Comparison of ENCODE assay signal across 18 cellular contexts in the genomic region with DNA sequence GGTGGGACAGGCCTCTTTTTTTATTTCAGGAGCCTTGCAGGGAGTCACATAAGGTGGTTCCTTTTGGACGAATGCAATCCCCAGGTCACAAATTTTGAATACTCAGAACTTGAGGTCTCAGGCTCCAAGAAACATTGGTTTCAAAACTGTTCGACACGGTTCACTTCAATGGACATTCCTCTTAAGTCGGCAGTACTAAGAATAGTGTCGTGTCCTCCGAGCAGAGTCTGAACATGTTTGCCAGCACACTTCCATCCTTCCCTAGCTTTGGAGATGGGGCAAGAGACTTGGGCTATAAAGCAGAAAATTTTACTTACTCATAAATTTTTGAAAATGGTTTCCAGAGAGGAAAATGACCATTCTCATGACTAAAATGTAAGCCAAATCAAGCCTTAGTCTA.
"Had no signal": no experiment of that assay in that cellular context is flagged by ENCODE, and none has a peak within 500 bp of the region (broad histone marks: within the 10 kb centered on the region; RNA-seq: fewer than 3 reads in every experiment).

No MANE protein-coding gene starts in this region.

- H3K9ac ChIP-seq: SK-N-SH had no signal

- DNase-seq: KBM-7, MV-4-11, NCI-H1048, NCI-H1105, NCI-H1436 treated with DMSO at 0.1 percent for 48 hours, NCI-H1694 treated with DMSO at 0.1 percent for 48 hours, NCI-H1930, NCI-H2081, NCI-H2107, NCI-H2171, NCI-H446, NCI-H510A, NCI-H524 treated with DMSO at 0.1 percent for 48 hours, NCI-H69, NCI-H774, SHP77, SK-N-SH had no signal

- H3K4me2 ChIP-seq: SK-N-SH had no signal

- H3K9me3 ChIP-seq: SK-N-SH had no signal

- H3K27ac ChIP-seq: RWPE1 had no signal
